Comparison of ENCODE assay signal across 22 cellular contexts in the genomic region with DNA sequence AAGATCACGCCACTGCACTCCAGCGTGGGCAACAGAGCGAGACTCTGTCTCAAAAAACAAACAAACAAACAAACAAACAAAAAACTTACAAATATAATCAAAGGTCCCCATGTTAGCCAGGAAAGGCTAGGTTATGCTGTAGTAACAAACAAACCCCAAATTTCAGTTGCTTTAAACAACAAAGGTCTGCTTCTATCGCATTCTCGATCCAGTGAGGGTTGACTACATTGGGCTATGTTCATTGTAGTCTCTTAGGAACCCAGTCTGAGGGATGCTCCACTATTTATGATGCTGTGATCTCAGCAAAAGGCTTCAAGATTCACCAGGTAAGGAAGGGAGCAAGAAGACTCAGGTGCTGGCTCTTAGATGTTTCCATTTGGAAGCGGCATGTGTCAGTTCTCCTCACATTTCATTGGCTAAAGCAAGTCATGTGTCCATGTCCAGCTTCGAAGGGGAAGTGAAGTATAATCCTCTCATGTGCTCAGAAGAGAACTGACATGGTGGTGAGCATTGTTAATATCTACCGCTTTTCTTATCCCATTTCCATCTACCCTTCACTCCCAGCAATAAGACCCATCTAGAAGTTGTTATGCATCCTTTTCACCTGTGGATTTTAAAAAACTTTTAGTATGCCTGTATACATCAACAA.
"Had no signal": no experiment of that assay in that cellular context is flagged by ENCODE, and none has a peak within 500 bp of the region (broad histone marks: within the 10 kb centered on the region; RNA-seq: fewer than 3 reads in every experiment).

No MANE protein-coding gene starts in this region.

- H3K27me3 ChIP-seq: esophagus squamous epithelium, gastroesophageal sphincter, neural progenitor cell, ovary, right atrium auricular region, suprapubic skin, thyroid gland had no signal

- ATAC-seq: gastroesophageal sphincter; left colon; left ventricle myocardium superior; natural killer cell treated with Interleukin-12 subunit alpha and Interleukin-12 subunit beta and Interleukin-15 and Interleukin-18, amount 100 ng/mL, for 72 hours had no signal

- H3K9me3 ChIP-seq: ovary, suprapubic skin, thyroid gland had no signal

- DNase-seq: dermis blood vessel endothelial cell; esophagus squamous epithelium; foreskin fibroblast; glutamatergic neuron; immature natural killer cell; left colon; left ventricle myocardium superior; mesenchymal stem cell; midbrain; nucleus accumbens; ovary; small intestine; stimulated activated CD4-positive, alpha-beta T cell treated with anti-CD3 and anti-CD28 coated beads, Interleukin-12 subunit alpha, Interleukin-12 subunit beta, amount 100 ng/mL, for 4 hours; stimulated activated naive CD4-positive, alpha-beta T cell treated with Interleukin-2 at 50 U/mL for 16 hours; thyroid gland had no signal

- FAIRE-seq: small intestine, urothelium cell line had no signal

- H3K27ac ChIP-seq: esophagus squamous epithelium, gastroesophageal sphincter, neural progenitor cell, ovary, right atrium auricular region, suprapubic skin, thyroid gland had no signal

- H3K4me2 ChIP-seq: neural progenitor cell had no signal

- H3K4me1 ChIP-seq: esophagus squamous epithelium, gastroesophageal sphincter, neural progenitor cell, right atrium auricular region, suprapubic skin, thyroid gland had no signal

- H3K4me3 ChIP-seq: esophagus squamous epithelium, gastroesophageal sphincter, lung, neural progenitor cell, ovary, right atrium auricular region, suprapubic skin, thyroid gland had no signal

- H3K36me3 ChIP-seq: esophagus squamous epithelium, gastroesophageal sphincter, neural progenitor cell, ovary, right atrium auricular region, suprapubic skin, thyroid gland had no signal

- H2AFZ ChIP-seq: neural progenitor cell had no signal

- H3K9ac ChIP-seq: neural progenitor cell had no signal
